In the genomic region with DNA sequence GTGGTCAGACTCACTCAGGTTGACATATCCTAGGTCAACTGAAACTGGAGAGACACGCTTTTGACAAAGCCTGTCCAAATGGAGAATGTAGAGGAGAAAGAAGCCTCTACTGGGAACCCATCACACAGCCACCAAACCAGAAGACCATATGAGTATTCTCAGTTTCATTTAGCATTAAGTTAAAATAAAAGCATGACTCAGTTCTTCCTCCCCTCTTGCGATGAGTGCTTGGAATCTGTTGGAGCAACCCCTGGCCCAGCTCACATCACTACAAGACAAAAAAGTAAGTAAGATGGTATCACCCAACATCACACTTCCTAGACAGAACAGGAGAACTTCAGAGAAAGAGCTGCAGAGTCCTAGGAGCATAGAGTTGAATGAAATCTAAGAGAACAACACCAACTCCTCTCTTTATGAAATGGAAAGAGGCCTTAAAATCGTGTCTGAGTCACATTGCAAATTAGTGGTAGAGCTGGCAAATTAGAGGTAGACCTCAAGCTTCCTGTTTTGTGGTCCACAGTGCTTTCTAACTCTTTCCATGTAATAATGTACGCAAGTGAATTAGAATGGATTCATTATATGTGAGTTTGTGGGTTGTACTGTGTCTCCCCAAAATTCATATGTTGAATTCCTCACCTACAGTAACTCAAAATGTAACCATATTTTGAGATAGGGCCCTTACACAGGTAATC, we compare ENCODE assay signal across 13 cellular contexts. TPM values are rescaled to one million over a fixed set of nuclear protein-coding genes. Genes with fewer than 3 reads are reported as not detected.
A peak's percentile ranks its signal among the peaks of the same experiment; 100 is the strongest.
DNase-seq lines count a peak whose midpoint lies in the region; ATAC-seq and TF ChIP-seq lines count a peak whose summit lies in the region.
"Had no signal": no experiment of that assay in that cellular context is flagged by ENCODE, and none has a peak within 500 bp of the region (broad histone marks: within the 10 kb centered on the region; RNA-seq: fewer than 3 reads in every experiment).

No MANE protein-coding gene starts in this region.

- intact Hi-C loops in activated T-helper 2 cell treated with anti-CD3 and anti-CD28 coated beads, Interferon-gamma antibody, Interleukin-2, Interleukin-4, amounts not matched to agents 10 μg/mL and 5 μg/mL and 100 μg/mL, durations not matched to agents 14 hours and 24 hours and 36 hours (cut with micrococcal nuclease), result loop anchor here (2.0 to 10.0 kb wide), 4 partner anchors 179 to 309 kb away; no protein-coding TSS in a partner anchor

- H3K27ac ChIP-seq in foreskin keratinocyte, result no peak overlapping the region
- H3K27ac ChIP-seq: skin epidermis had no signal

- ATAC-seq in activated CD8-positive, alpha-beta memory T cell treated with anti-CD3 and anti-CD28 coated beads, Interleukin-2, amount 10 ng/mL, durations not matched to agents 7 days and 5 days, result peak; percentile 53
- ATAC-seq in GM21717 (IDR thresholded peaks at IDR 0.05; ENCODE audit: unreplicated experiment), result peak; percentile 84
- peak; percentile 87 for ATAC-seq in HG03442 (IDR thresholded peaks at IDR 0.05; ENCODE audit: unreplicated experiment)
- ATAC-seq in foreskin keratinocyte, result no peak

- H3K4me1 ChIP-seq in foreskin keratinocyte, result no peaks in the 10 kb centered on the region

- peak overlapping the region; percentile 68 for H3K27ac Mint-ChIP-seq in activated CD8-positive, alpha-beta memory T cell treated with anti-CD3 and anti-CD28 coated beads, Interleukin-2, amount 10 ng/mL, durations not matched to agents 7 days and 5 days
- H3K27ac Mint-ChIP-seq in activated T-helper 2 cell treated with anti-CD3 and anti-CD28 coated beads, Interferon-gamma antibody, Interleukin-2, Interleukin-4, amounts not matched to agents 10 μg/mL and 5 μg/mL and 100 μg/mL, durations not matched to agents 14 hours and 24 hours and 36 hours, result peak overlapping the region; percentile 90

- no peaks in the 10 kb centered on the region for H3K36me3 Mint-ChIP-seq in activated CD8-positive, alpha-beta memory T cell treated with anti-CD3 and anti-CD28 coated beads, Interleukin-2, amount 10 ng/mL, durations not matched to agents 7 days and 5 days
- no peaks in the 10 kb centered on the region for H3K36me3 Mint-ChIP-seq in activated T-helper 2 cell treated with anti-CD3 and anti-CD28 coated beads, Interferon-gamma antibody, Interleukin-2, Interleukin-4, amounts not matched to agents 10 μg/mL and 5 μg/mL and 100 μg/mL, durations not matched to agents 14 hours and 24 hours and 36 hours (ENCODE audit: low read depth)

- DNase-seq in activated CD8-positive, alpha-beta memory T cell treated with anti-CD3 and anti-CD28 coated beads, Interleukin-2, amount 10 ng/mL, durations not matched to agents 7 days and 5 days, result no peak
- no peak for DNase-seq in activated CD8-positive, alpha-beta memory T cell treated with anti-CD3 and anti-CD28 coated beads, Interleukin-2, amount 50 U/mL, for 4 hours
- DNase-seq in activated T-helper 2 cell treated with anti-CD3 and anti-CD28 coated beads, Interferon-gamma antibody, Interleukin-2, Interleukin-4, amounts not matched to agents 10 μg/mL and 5 μg/mL and 100 μg/mL, durations not matched to agents 14 hours and 24 hours and 36 hours (ENCODE audit: low spot score), result no peak
- DNase-seq in foreskin keratinocyte (no peak), globus pallidus (ENCODE audit: low spot score) (no peak), hypothalamus (lab: John Stamatoyannopoulos, UW) (no peak)
- DNase-seq: GF-D8, heart left ventricle, NCI-H1694 treated with DMSO at 0.1 percent for 48 hours, Right ventricle myocardium superior had no signal

- CTCF ChIA-PET in activated CD8-positive, alpha-beta memory T cell treated with anti-CD3 and anti-CD28 coated beads, Interleukin-2, amount 10 ng/mL, durations not matched to agents 7 days and 5 days (lab: Charles Lee), result no interaction called here

- H3K27me3 ChIP-seq in foreskin keratinocyte, result no peaks in the 10 kb centered on the region
- H3K27me3 ChIP-seq: heart left ventricle had no signal

- peaks cover 5% of the 10 kb centered on the region for H3K9me3 Mint-ChIP-seq in activated CD8-positive, alpha-beta memory T cell treated with anti-CD3 and anti-CD28 coated beads, Interleukin-2, amount 10 ng/mL, durations not matched to agents 7 days and 5 days (ENCODE audit: low read depth)
- peaks cover 3% of the 10 kb centered on the region for H3K9me3 Mint-ChIP-seq in activated T-helper 2 cell treated with anti-CD3 and anti-CD28 coated beads, Interferon-gamma antibody, Interleukin-2, Interleukin-4, amounts not matched to agents 10 μg/mL and 5 μg/mL and 100 μg/mL, durations not matched to agents 14 hours and 24 hours and 36 hours

- no peaks in the 10 kb centered on the region for H3K27me3 Mint-ChIP-seq in activated CD8-positive, alpha-beta memory T cell treated with anti-CD3 and anti-CD28 coated beads, Interleukin-2, amount 10 ng/mL, durations not matched to agents 7 days and 5 days
- peaks cover 22% of the 10 kb centered on the region for H3K27me3 Mint-ChIP-seq in activated T-helper 2 cell treated with anti-CD3 and anti-CD28 coated beads, Interferon-gamma antibody, Interleukin-2, Interleukin-4, amounts not matched to agents 10 μg/mL and 5 μg/mL and 100 μg/mL, durations not matched to agents 14 hours and 24 hours and 36 hours (ENCODE audit: low read depth)

- H3K4me1 Mint-ChIP-seq in activated CD8-positive, alpha-beta memory T cell treated with anti-CD3 and anti-CD28 coated beads, Interleukin-2, amount 10 ng/mL, durations not matched to agents 7 days and 5 days, result peaks cover 6% of the 10 kb centered on the region
- H3K4me1 Mint-ChIP-seq in activated T-helper 2 cell treated with anti-CD3 and anti-CD28 coated beads, Interferon-gamma antibody, Interleukin-2, Interleukin-4, amounts not matched to agents 10 μg/mL and 5 μg/mL and 100 μg/mL, durations not matched to agents 14 hours and 24 hours and 36 hours (ENCODE audit: low read depth), result peaks cover 11% of the 10 kb centered on the region

- TF ChIP-seq CTCF in foreskin keratinocyte (conservative IDR thresholded peaks at IDR 0.05), result no peak

- no peak overlapping the region for H3K4me3 Mint-ChIP-seq in activated CD8-positive, alpha-beta memory T cell treated with anti-CD3 and anti-CD28 coated beads, Interleukin-2, amount 10 ng/mL, durations not matched to agents 7 days and 5 days
- H3K4me3 Mint-ChIP-seq in activated T-helper 2 cell treated with anti-CD3 and anti-CD28 coated beads, Interferon-gamma antibody, Interleukin-2, Interleukin-4, amounts not matched to agents 10 μg/mL and 5 μg/mL and 100 μg/mL, durations not matched to agents 14 hours and 24 hours and 36 hours (ENCODE audit: low read depth), result no peak overlapping the region

RNA-seq across cellular contexts. Expression of a gene that starts 51.2 kb away (rescaled TPM):
- total RNA-seq in activated CD8-positive, alpha-beta memory T cell treated with anti-CD3 and anti-CD28 coated beads, Interleukin-2, amount 10 ng/mL, durations not matched to agents 7 days and 5 days, result not detected
- total RNA-seq in activated T-helper 2 cell treated with anti-CD3 and anti-CD28 coated beads, Interferon-gamma antibody, Interleukin-2, Interleukin-4, amounts not matched to agents 10 μg/mL and 5 μg/mL and 100 μg/mL, durations not matched to agents 14 hours and 24 hours and 36 hours, result not detected in 2 replicates
- 0.04 TPM in 1 of 2 replicates, not detected in the other for total RNA-seq in foreskin keratinocyte
- 0.10 and 0.11 TPM in 2 replicates for polyA plus RNA-seq in foreskin keratinocyte
